Comparison of ENCODE assay signal across 8 cellular contexts in the genomic region with DNA sequence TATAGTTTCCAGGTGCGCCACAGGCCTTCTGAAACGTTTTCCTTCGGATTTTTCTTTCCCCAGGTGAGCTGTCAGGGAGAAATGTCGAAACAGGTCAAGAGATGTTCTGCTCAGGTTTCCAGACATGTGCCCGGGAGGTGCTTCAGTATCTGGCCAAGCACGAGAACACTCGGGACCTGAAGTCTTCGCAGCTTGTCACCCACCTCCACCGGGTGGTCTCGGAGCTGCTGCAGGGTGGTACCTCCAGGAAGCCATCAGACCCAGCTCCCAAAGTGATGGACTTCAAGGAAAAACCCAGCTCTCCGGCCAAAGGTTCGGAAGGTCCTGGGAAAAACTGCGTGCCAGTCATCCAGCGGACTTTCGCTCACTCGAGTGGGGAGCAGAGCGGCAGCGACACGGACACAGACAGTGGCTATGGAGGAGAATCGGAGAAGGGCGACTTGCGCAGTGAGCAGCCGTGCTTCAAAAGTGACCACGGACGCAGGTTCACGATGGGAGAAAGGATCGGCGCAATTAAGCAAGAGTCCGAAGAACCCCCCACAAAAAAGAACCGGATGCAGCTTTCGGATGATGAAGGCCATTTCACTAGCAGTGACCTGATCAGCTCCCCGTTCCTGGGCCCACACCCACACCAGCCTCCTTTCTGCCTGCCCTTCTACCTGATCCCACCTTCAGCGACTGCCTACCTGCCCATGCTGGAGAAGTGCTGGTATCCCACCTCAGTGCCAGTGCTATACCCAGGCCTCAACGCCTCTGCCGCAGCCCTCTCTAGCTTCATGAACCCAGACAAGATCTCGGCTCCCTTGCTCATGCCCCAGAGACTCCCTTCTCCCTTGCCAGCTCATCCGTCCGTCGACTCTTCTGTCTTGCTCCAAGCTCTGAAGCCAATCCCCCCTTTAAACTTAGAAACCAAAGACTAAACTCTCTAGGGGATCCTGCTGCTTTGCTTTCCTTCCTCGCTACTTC. TPM values are rescaled to one million over a fixed set of nuclear protein-coding genes. Genes with fewer than 3 reads are reported as not detected.
DNase-seq lines count a peak whose midpoint lies in the region; ATAC-seq lines count a peak whose summit lies in the region.

No MANE protein-coding gene starts in this region.

- peaks cover 3% of the 10 kb centered on the region for H3K36me3 ChIP-seq in HUES48 (ENCODE audit: control insufficient read depth, insufficient read depth, low read length)
- peaks cover 17 to 28% of the 10 kb centered on the region in 2 donors for H3K36me3 ChIP-seq in stomach smooth muscle (ENCODE audit: control insufficient read depth in 2 of 2, insufficient read depth in 2 of 2, low read length in 2 of 2)

- H3K4me1 ChIP-seq in HUES48 (ENCODE audit: control insufficient read depth, insufficient read depth, low read length) (peaks cover 11% of the 10 kb centered on the region), stomach smooth muscle (ENCODE audit: control insufficient read depth, insufficient read depth, low read length) (peaks cover 48% of the 10 kb centered on the region)

- DNase-seq in activated naive CD4-positive, alpha-beta T cell treated with anti-CD3 and anti-CD28 coated beads, Interleukin-2, amount 50 U/mL, for 72 hours (ENCODE audit: low spot score in 2 of 2): no peak
- DNase-seq in iris pigment epithelial cell (ENCODE audit: low read depth): peak; percentile 33
- DNase-seq in ureter (ENCODE audit: low spot score): no peak
- DNase-seq in activated gamma-delta T cell treated with Interleukin-2 at 50 U/mL for 16 hours: no peak

- H3K27ac ChIP-seq in HUES48 (ENCODE audit: low read depth, low read length) (peak overlapping the region; percentile 7), stomach smooth muscle (ENCODE audit: low read length) (peak overlapping the region; percentile 62)

- H3K4me3 ChIP-seq in HUES48 (ENCODE audit: low read depth, low read length): no peak overlapping the region
- peak overlapping the region; percentile 56 to 66 for H3K4me3 ChIP-seq in stomach smooth muscle (ENCODE audit: low read length in 2 of 2)

- H3K27ac Mint-ChIP-seq in activated naive CD4-positive, alpha-beta T cell treated with anti-CD3 and anti-CD28 coated beads, Interleukin-2, amount 50 U/mL, for 72 hours: peak overlapping the region; percentile 98 to 99

- ATAC-seq in activated naive CD4-positive, alpha-beta T cell treated with anti-CD3 and anti-CD28 coated beads, Interleukin-2, amount 50 U/mL, for 72 hours: no peak
- ATAC-seq in activated CD4-positive, CD25-positive, alpha-beta regulatory T cell treated with anti-CD3 and anti-CD28 coated beads, Interleukin-2, amount 50 U/mL, for 24 hours: no peak
- ATAC-seq in GM21717 (IDR thresholded peaks at IDR 0.05; ENCODE audit: unreplicated experiment): no peak

- no peak overlapping the region for H3K9ac ChIP-seq in HUES48 (ENCODE audit: low read depth, low read length)
- H3K9ac ChIP-seq in stomach smooth muscle (ENCODE audit: low read length in 2 of 2): peak overlapping the region; percentile 55 to 59

- H3K27me3 ChIP-seq in HUES48 (ENCODE audit: control insufficient read depth, insufficient read depth, low read length) (peaks cover 46% of the 10 kb centered on the region), stomach smooth muscle (ENCODE audit: control insufficient read depth in 1 of 2, insufficient read depth in 2 of 2, low read length in 2 of 2) (no peaks in the 10 kb centered on the region)

- peaks cover 60 to 64% of the 10 kb centered on the region in 2 donors for H3K36me3 Mint-ChIP-seq in activated naive CD4-positive, alpha-beta T cell treated with anti-CD3 and anti-CD28 coated beads, Interleukin-2, amount 50 U/mL, for 72 hours

- H3K9me3 Mint-ChIP-seq in activated naive CD4-positive, alpha-beta T cell treated with anti-CD3 and anti-CD28 coated beads, Interleukin-2, amount 50 U/mL, for 72 hours: no peaks in the 10 kb centered on the region

- H3K9me3 ChIP-seq in HUES48 (ENCODE audit: control insufficient read depth, insufficient read depth, low read length) (no peaks in the 10 kb centered on the region), stomach smooth muscle (ENCODE audit: control insufficient read depth in 2 of 2, low read length in 2 of 2) (no peaks in the 10 kb centered on the region)

RNA-seq across cellular contexts. Expression of a gene that starts 3.8 kb away (rescaled TPM):
- 100 to 1,000 TPM; 228 to 369 TPM for total RNA-seq in activated naive CD4-positive, alpha-beta T cell treated with anti-CD3 and anti-CD28 coated beads, Interleukin-2, amount 50 U/mL, for 72 hours
- 206 TPM for total RNA-seq in ureter
